ENCODE assay signal across 1 cellular context in genomic region chr19:45770192-45771101, GRCh38.
TF ChIP-seq lines count a peak whose summit lies in the region.

No MANE protein-coding gene starts in this region.

TF ChIP-seq in HepG2, 621 proteins besides CTCF, POLR2A, EP300 and RAD21 (continued from another document):
- TF ChIP-seq ZBTB40 (IDR thresholded peaks at IDR 0.05), result no peak
- peak; percentile 47 for TF ChIP-seq ZBTB40 (CRISPR knock-in tag; IDR thresholded peaks at IDR 0.05)
- peak; percentile 95 for TF ChIP-seq CCDC6 (CRISPR knock-in tag; IDR thresholded peaks at IDR 0.05)
- TF ChIP-seq TBX2 (CRISPR knock-in tag; IDR thresholded peaks at IDR 0.05; ENCODE audit: borderline replicate concordance), result peak; percentile 80; the same call in 1 of the 2 replicates
- TF ChIP-seq ELF1 (CRISPR knock-in tag; IDR thresholded peaks at IDR 0.05), result no peak; the same call in 1 of the 2 replicates
- TF ChIP-seq NKX3-1 (CRISPR knock-in tag; IDR thresholded peaks at IDR 0.05), result peak; percentile 46; the same call in 1 of the 2 replicates
- TF ChIP-seq TFAP4 (IDR thresholded peaks at IDR 0.05; ENCODE audit: borderline replicate concordance, low read depth), result peak; percentile 94
- peak; percentile 47 for TF ChIP-seq HNRNPK (IDR thresholded peaks at IDR 0.05; ENCODE audit: low read depth, low read length, poor library complexity, severe bottlenecking)
